ENCODE assay signal across 8 cellular contexts in genomic region chr22:35914665-35915476, GRCh38.
DNase-seq lines count a peak whose midpoint lies in the region; ATAC-seq and TF ChIP-seq lines count a peak whose summit lies in the region.

No MANE protein-coding gene starts in this region.

- H3K4me3 ChIP-seq in esophagus squamous epithelium (peak overlapping the region; percentile 10 to 62 (median 40)), mucosa of rectum (ENCODE audit: low read length in 2 of 2) (peak overlapping the region; percentile 78 to 80), aorta (ENCODE audit: low read length in 2 of 2) (peak overlapping the region; percentile 58 to 86)

- peak overlapping the region; percentile 79 to 95 (median 90) for H3K27ac ChIP-seq in esophagus squamous epithelium
- peak overlapping the region; percentile 3 to 70 for H3K27ac ChIP-seq in mucosa of rectum (ENCODE audit: low read depth in 2 of 2, low read length in 2 of 2)
- H3K27ac ChIP-seq in aorta (ENCODE audit: low read depth in 1 of 2, low read length in 2 of 2) = peak overlapping the region; percentile 39 to 82

- DNase-seq in DMS53 (lab: John Stamatoyannopoulos, UW) (peak; percentile 76), NCI-H1092 treated with DMSO at 0.1 percent for 48 hours (lab: John Stamatoyannopoulos, UW) (peak; percentile 93), SW480 (ENCODE audit: low spot score) (peak; percentile 83), esophagus squamous epithelium (lab: John Stamatoyannopoulos, UW) (no peak), aorta (peak in 1 of 2 donors; percentile 61), cortex of kidney (lab: John Stamatoyannopoulos, UW) (no peak)

- H3K9me3 ChIP-seq in esophagus squamous epithelium = no peaks in the 10 kb centered on the region
- no peaks in the 10 kb centered on the region for H3K9me3 ChIP-seq in mucosa of rectum (ENCODE audit: control insufficient read depth in 2 of 2, low read length in 2 of 2)
- H3K9me3 ChIP-seq in aorta (ENCODE audit: control insufficient read depth, low read length) = no peaks in the 10 kb centered on the region

- WGBS in esophagus squamous epithelium, 2 donors = 1 to 2% methylated on average over 9 of the region's 9 CpGs
- 1% methylated on average over 9 of the region's 9 CpGs for WGBS in aorta, 2 donors

- peak overlapping the region; percentile 60 to 66 for H3K9ac ChIP-seq in mucosa of rectum (ENCODE audit: low read depth in 1 of 2, low read length in 2 of 2)

- intact Hi-C loops in esophagus squamous epithelium (cut with DNase I) = no loop called here
- intact Hi-C loops in aorta (cut with DNase I) = loop anchor here (5.0 to 10.0 kb wide), 3 partner anchors 78 to 153 kb away; no protein-coding TSS in a partner anchor

- H3K4me1 ChIP-seq in esophagus squamous epithelium = peaks cover 24 to 98% (median 71%) of the 10 kb centered on the region in 3 donors
- peaks cover 0 to 25% of the 10 kb centered on the region in 2 donors for H3K4me1 ChIP-seq in mucosa of rectum (ENCODE audit: control insufficient read depth in 2 of 2, insufficient read depth in 2 of 2, low read length in 2 of 2)
- peaks cover 0 to 9% of the 10 kb centered on the region in 2 donors for H3K4me1 ChIP-seq in aorta (ENCODE audit: control insufficient read depth in 1 of 2, insufficient read depth in 2 of 2, low read length in 2 of 2)

- no peak for TF ChIP-seq CTCF in esophagus squamous epithelium (IDR thresholded peaks at IDR 0.05)

- H3K36me3 ChIP-seq in esophagus squamous epithelium (no peaks in the 10 kb centered on the region), mucosa of rectum (ENCODE audit: control insufficient read depth in 2 of 2, insufficient read depth in 2 of 2, low read length in 2 of 2) (no peaks in the 10 kb centered on the region), aorta (ENCODE audit: control insufficient read depth in 1 of 2, insufficient read depth in 2 of 2, low read length in 1 of 2) (no peaks in the 10 kb centered on the region)

- TF ChIP-seq POLR2A in esophagus squamous epithelium (IDR thresholded peaks at IDR 0.05) = peak in 1 of 4 donors; percentile 17

- no peaks in the 10 kb centered on the region for H3K27me3 ChIP-seq in esophagus squamous epithelium
- H3K27me3 ChIP-seq in mucosa of rectum (ENCODE audit: control insufficient read depth in 2 of 2, insufficient read depth in 2 of 2, low read length in 2 of 2) = no peaks in the 10 kb centered on the region
- no peaks in the 10 kb centered on the region for H3K27me3 ChIP-seq in aorta (ENCODE audit: control insufficient read depth in 1 of 2, insufficient read depth in 2 of 2, low read length in 1 of 2)

- ATAC-seq in aorta (ENCODE audit: low FRiP score) (peak; percentile 89), GM21528 (IDR thresholded peaks at IDR 0.05; ENCODE audit: low FRiP score, unreplicated experiment) (no peak)

Comparison
In these comparisons a context has a peak if more than half of its experiments do, and no peak if none do; other contexts are left out.
1. DNase-seq: peak in DMS53 (single experiment), NCI-H1092 treated with DMSO at 0.1 percent for 48 hours (single experiment) and SW480 (single experiment); none in esophagus squamous epithelium (single experiment) and cortex of kidney (single experiment).
2. H3K27ac ChIP-seq: peak in every context shown above with its lines; median percentile 90 in esophagus squamous epithelium; 60 in aorta; 36 in mucosa of rectum.
3. Peak in every context shown above with its lines, with median percentiles within 50 percentile points of each other: H3K4me3 ChIP-seq.